Comparison of ENCODE assay signal across 3 cellular contexts in the genomic region with DNA sequence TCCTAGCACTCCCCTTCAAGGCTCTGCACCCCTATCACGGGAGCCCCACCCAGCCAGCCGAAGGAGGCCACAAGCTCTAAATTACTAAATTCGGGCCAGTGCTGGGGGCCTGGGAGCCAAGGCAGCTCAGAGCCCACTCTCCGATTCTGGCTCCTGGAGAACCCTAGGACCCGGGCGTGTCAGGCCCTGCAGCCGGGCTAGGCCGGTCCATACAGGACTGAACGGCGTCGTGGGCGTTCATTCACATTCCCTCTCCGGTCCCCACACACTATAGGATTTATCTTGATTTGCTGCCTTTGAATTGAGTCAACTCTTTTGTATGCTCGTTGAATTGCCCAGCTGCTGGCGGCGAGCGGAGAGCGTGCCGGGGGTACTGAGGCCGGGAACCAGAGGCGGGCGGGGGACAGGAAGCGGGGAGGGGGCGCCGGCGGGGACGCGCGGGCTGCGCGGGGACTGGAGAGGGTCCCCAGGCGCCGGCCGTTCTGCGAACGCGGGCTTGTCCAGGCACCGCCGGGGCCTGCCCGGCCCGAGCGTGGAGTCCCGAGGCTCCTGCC.
TF ChIP-seq lines count a peak whose summit lies in the region.

No MANE protein-coding gene starts in this region.

TF ChIP-seq in liver, 16 proteins besides CTCF, POLR2A, EP300 and RAD21:
- TF ChIP-seq HNF4G (IDR thresholded peaks at IDR 0.05), result no peak
- TF ChIP-seq JUND (IDR thresholded peaks at IDR 0.05), result no peak
- TF ChIP-seq, protein P1, sequence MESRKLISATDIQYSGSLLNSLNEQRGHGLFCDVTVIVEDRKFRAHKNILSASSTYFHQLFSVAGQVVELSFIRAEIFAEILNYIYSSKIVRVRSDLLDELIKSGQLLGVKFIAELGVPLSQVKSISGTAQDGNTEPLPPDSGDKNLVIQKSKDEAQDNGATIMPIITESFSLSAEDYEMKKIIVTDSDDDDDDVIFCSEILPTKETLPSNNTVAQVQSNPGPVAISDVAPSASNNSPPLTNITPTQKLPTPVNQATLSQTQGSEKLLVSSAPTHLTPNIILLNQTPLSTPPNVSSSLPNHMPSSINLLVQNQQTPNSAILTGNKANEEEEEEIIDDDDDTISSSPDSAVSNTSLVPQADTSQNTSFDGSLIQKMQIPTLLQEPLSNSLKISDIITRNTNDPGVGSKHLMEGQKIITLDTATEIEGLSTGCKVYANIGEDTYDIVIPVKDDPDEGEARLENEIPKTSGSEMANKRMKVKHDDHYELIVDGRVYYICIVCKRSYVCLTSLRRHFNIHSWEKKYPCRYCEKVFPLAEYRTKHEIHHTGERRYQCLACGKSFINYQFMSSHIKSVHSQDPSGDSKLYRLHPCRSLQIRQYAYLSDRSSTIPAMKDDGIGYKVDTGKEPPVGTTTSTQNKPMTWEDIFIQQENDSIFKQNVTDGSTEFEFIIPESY (IDR thresholded peaks at IDR 0.05), result no peak
- peak in 1 of 2 donors; percentile 0 for TF ChIP-seq HNF4A (conservative IDR thresholded peaks at IDR 0.05)
- TF ChIP-seq NR2F2 (IDR thresholded peaks at IDR 0.05), result no peak
- TF ChIP-seq, protein P2, sequence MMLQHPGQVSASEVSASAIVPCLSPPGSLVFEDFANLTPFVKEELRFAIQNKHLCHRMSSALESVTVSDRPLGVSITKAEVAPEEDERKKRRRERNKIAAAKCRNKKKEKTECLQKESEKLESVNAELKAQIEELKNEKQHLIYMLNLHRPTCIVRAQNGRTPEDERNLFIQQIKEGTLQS (IDR thresholded peaks at IDR 0.05), result no peak

TF ChIP-seq in HepG2, 621 proteins besides CTCF, POLR2A, EP300 and RAD21:
- TF ChIP-seq NCOR1 (IDR thresholded peaks at IDR 0.05; ENCODE audit: borderline replicate concordance, low read length) (no peak), SIX1 (CRISPR knock-in tag; IDR thresholded peaks at IDR 0.05; ENCODE audit: borderline replicate concordance) (no peak), HDAC6 (IDR thresholded peaks at IDR 0.05; ENCODE audit: low read depth, low read length) (no peak), POLR2AphosphoS5 (IDR thresholded peaks at IDR 0.05; ENCODE audit: low read depth, low read length) (no peak), BHLHE40 (IDR thresholded peaks at IDR 0.05; ENCODE audit: low read length) (no peak)
- TF ChIP-seq, protein P3, sequence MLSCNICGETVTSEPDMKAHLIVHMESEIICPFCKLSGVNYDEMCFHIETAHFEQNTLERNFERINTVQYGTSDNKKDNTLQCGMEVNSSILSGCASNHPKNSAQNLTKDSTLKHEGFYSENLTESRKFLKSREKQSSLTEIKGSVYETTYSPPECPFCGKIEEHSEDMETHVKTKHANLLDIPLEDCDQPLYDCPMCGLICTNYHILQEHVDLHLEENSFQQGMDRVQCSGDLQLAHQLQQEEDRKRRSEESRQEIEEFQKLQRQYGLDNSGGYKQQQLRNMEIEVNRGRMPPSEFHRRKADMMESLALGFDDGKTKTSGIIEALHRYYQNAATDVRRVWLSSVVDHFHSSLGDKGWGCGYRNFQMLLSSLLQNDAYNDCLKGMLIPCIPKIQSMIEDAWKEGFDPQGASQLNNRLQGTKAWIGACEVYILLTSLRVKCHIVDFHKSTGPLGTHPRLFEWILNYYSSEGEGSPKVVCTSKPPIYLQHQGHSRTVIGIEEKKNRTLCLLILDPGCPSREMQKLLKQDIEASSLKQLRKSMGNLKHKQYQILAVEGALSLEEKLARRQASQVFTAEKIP (CRISPR knock-in tag; IDR thresholded peaks at IDR 0.05; ENCODE audit: borderline replicate concordance), result no peak
- TF ChIP-seq, protein P4, sequence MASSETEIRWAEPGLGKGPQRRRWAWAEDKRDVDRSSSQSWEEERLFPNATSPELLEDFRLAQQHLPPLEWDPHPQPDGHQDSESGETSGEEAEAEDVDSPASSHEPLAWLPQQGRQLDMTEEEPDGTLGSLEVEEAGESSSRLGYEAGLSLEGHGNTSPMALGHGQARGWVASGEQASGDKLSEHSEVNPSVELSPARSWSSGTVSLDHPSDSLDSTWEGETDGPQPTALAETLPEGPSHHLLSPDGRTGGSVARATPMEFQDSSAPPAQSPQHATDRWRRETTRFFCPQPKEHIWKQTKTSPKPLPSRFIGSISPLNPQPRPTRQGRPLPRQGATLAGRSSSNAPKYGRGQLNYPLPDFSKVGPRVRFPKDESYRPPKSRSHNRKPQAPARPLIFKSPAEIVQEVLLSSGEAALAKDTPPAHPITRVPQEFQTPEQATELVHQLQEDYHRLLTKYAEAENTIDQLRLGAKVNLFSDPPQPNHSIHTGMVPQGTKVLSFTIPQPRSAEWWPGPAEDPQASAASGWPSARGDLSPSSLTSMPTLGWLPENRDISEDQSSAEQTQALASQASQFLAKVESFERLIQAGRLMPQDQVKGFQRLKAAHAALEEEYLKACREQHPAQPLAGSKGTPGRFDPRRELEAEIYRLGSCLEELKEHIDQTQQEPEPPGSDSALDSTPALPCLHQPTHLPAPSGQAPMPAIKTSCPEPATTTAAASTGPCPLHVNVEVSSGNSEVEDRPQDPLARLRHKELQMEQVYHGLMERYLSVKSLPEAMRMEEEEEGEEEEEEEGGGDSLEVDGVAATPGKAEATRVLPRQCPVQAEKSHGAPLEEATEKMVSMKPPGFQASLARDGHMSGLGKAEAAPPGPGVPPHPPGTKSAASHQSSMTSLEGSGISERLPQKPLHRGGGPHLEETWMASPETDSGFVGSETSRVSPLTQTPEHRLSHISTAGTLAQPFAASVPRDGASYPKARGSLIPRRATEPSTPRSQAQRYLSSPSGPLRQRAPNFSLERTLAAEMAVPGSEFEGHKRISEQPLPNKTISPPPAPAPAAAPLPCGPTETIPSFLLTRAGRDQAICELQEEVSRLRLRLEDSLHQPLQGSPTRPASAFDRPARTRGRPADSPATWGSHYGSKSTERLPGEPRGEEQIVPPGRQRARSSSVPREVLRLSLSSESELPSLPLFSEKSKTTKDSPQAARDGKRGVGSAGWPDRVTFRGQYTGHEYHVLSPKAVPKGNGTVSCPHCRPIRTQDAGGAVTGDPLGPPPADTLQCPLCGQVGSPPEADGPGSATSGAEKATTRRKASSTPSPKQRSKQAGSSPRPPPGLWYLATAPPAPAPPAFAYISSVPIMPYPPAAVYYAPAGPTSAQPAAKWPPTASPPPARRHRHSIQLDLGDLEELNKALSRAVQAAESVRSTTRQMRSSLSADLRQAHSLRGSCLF (CRISPR knock-in tag; IDR thresholded peaks at IDR 0.05; ENCODE audit: borderline replicate concordance), result no peak

TF ChIP-seq in K562, 482 proteins besides CTCF, POLR2A, EP300 and RAD21:
- no peak for TF ChIP-seq SIRT6 (IDR thresholded peaks at IDR 0.05; ENCODE audit: low read depth, low read length)
- TF ChIP-seq ZNF445 (CRISPR knock-in tag; IDR thresholded peaks at IDR 0.05; ENCODE audit: low read depth), result no peak
- TF ChIP-seq RBFOX2 (IDR thresholded peaks at IDR 0.05; ENCODE audit: low read depth, low read length), result no peak
- TF ChIP-seq ZNF778 (CRISPR knock-in tag; IDR thresholded peaks at IDR 0.05), result no peak
- TF ChIP-seq KLF16 (IDR thresholded peaks at IDR 0.05), result peak; percentile 86
- TF ChIP-seq HDAC6 (IDR thresholded peaks at IDR 0.05; ENCODE audit: low read depth, low read length), result no peak
- TF ChIP-seq EGR1 (conservative IDR thresholded peaks at IDR 0.05), result peak; percentile 53
- TF ChIP-seq, protein P5, sequence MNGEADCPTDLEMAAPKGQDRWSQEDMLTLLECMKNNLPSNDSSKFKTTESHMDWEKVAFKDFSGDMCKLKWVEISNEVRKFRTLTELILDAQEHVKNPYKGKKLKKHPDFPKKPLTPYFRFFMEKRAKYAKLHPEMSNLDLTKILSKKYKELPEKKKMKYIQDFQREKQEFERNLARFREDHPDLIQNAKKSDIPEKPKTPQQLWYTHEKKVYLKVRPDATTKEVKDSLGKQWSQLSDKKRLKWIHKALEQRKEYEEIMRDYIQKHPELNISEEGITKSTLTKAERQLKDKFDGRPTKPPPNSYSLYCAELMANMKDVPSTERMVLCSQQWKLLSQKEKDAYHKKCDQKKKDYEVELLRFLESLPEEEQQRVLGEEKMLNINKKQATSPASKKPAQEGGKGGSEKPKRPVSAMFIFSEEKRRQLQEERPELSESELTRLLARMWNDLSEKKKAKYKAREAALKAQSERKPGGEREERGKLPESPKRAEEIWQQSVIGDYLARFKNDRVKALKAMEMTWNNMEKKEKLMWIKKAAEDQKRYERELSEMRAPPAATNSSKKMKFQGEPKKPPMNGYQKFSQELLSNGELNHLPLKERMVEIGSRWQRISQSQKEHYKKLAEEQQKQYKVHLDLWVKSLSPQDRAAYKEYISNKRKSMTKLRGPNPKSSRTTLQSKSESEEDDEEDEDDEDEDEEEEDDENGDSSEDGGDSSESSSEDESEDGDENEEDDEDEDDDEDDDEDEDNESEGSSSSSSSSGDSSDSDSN (IDR thresholded peaks at IDR 0.05; ENCODE audit: borderline replicate concordance in 1 of 2, low read depth in 2 of 2, low read length in 2 of 2), result 0 out of 4 replicates have a peak, but pooled peaks of 1 of the 2 experiments have one; percentile 48
- no peak for TF ChIP-seq ZKSCAN3 (CRISPR knock-in tag; IDR thresholded peaks at IDR 0.05)
- peak; percentile 16; the same call in 1 of the 2 replicates for TF ChIP-seq ZBTB7A (IDR thresholded peaks at IDR 0.05; ENCODE audit: borderline replicate concordance, control insufficient read depth, low read depth, low read length)
